In the genomic region with DNA sequence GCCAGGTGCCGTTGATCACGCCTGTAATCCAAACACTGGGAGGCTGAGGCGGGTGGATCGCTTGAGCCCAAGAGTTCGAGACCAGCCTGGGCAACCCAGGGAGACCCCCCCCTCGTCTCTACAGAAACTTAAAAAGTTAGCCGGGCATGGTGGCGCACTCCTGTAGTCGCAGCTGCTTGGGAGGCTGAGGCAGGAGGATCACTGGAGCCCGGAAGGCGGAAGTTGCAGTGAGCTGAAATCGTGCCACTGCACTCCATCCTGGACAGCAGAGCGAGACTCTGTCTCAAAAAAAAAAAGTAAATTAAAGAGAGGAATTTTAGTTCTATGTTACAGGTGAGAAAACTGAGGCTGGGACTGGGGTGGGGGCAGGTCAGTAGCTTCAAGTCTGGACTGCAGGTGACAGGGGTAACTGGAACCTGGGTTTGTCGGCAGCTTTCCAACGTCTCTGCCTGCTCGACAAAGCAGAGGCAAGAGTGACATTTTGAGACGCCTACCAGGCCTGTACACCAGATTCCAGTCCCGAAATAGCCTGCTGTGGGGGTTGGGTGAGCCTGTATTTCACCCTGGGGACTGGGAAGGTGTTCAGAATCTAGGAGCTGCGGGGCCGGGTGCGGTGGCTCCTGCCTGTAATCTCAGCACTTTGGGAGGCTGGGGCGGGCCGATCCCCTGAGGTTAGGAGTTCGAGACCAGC, we compare ENCODE assay signal across 8 cellular contexts. TPM values are rescaled to one million over a fixed set of nuclear protein-coding genes. Genes with fewer than 3 reads are reported as not detected.
DNase-seq lines count a peak whose midpoint lies in the region; ATAC-seq and TF ChIP-seq lines count a peak whose summit lies in the region.

No MANE protein-coding gene starts in this region.

- H2AFZ ChIP-seq in neuronal stem cell (ENCODE audit: low read length), result no peak overlapping the region

- H3K4me1 ChIP-seq in BLaER1 treated with 17β-estradiol and CSF1 and Interleukin-3, amounts not matched to agents 10 nM and 100 nM, result peaks cover 15 to 27% (median 21%) of the 10 kb centered on the region in 10 experiments
- H3K4me1 ChIP-seq in SJSA1 (replicated peaks), result peaks cover 14% of the 10 kb centered on the region
- peaks cover 6 to 9% of the 10 kb centered on the region in 2 donors for H3K4me1 ChIP-seq in neuronal stem cell (ENCODE audit: control insufficient read depth in 2 of 2, insufficient read depth in 1 of 2, low read depth in 1 of 2, low read length in 2 of 2)

- H3K4ac ChIP-seq in neuronal stem cell (ENCODE audit: low read length), result no peak overlapping the region

- no peak overlapping the region for H2BK15ac ChIP-seq in neuronal stem cell (ENCODE audit: low read length)

- no peaks in the 10 kb centered on the region for H3K27me3 ChIP-seq in BLaER1 treated with 17β-estradiol and CSF1 and Interleukin-3, amounts not matched to agents 10 nM and 100 nM
- H3K27me3 ChIP-seq in SJSA1 (replicated peaks), result no peaks in the 10 kb centered on the region
- H3K27me3 ChIP-seq in neuronal stem cell (ENCODE audit: control insufficient read depth in 3 of 3, insufficient read depth in 3 of 3, low read depth in 1 of 3, low read length in 3 of 3), result no peaks in the 10 kb centered on the region

- H3K9ac ChIP-seq in BLaER1 treated with 17β-estradiol and CSF1 and Interleukin-3, amounts not matched to agents 10 nM and 100 nM, result peak overlapping the region in 10 of 11 experiments; percentile 92 to 99 (median 97); a peak in 19 of 22 replicates
- no peak overlapping the region for H3K9ac ChIP-seq in neuronal stem cell (ENCODE audit: low read depth, low read length, poor library complexity)

- no peak overlapping the region for H3K18ac ChIP-seq in neuronal stem cell (ENCODE audit: low read length)

- no peak overlapping the region for H4K8ac ChIP-seq in neuronal stem cell (ENCODE audit: low read depth, low read length)

- H3K36me3 ChIP-seq in BLaER1 treated with 17β-estradiol and CSF1 and Interleukin-3, amounts not matched to agents 10 nM and 100 nM, result peaks cover 27 to 45% (median 41%) of the 10 kb centered on the region in 11 experiments
- H3K36me3 ChIP-seq in SJSA1, result peaks cover 47% of the 10 kb centered on the region
- H3K36me3 ChIP-seq in neuronal stem cell (replicated peaks in 1 of 2; ENCODE audit: control insufficient read depth in 2 of 2, insufficient read depth in 2 of 2, low read length in 2 of 2), result peaks cover 23 to 47% of the 10 kb centered on the region in 2 donors

- no peak overlapping the region; a peak in 1 of 22 replicates for H3K27ac ChIP-seq in BLaER1 treated with 17β-estradiol and CSF1 and Interleukin-3, amounts not matched to agents 10 nM and 100 nM
- no peak overlapping the region for H3K27ac ChIP-seq in SJSA1
- H3K27ac ChIP-seq in neuronal stem cell (replicated peaks; ENCODE audit: low read length), result no peak overlapping the region

- H3K4me2 ChIP-seq in BLaER1 treated with 17β-estradiol and CSF1 and Interleukin-3, amounts not matched to agents 10 nM and 100 nM, result peak overlapping the region; percentile 84 to 97 (median 92)
- peak overlapping the region; percentile 71 for H3K4me2 ChIP-seq in neuronal stem cell (ENCODE audit: insufficient read depth, low read length, poor library complexity, severe bottlenecking)

- TF ChIP-seq CTCF in fibroblast of mammary gland (conservative IDR thresholded peaks at IDR 0.05; ENCODE audit: control insufficient read depth, insufficient read depth, low read depth, low read length), result no peak

- no CpG with 5 or more reads among the region's 24 CpGs for WGBS in neuronal stem cell (ENCODE audit: extremely low coverage in 2 of 2, insufficient read length in 2 of 2, insufficient replicate concordance in 1 of 2), 2 donors

- no peak overlapping the region for H2BK120ac ChIP-seq in neuronal stem cell (ENCODE audit: low read depth, low read length)

- no peak overlapping the region for H3K23ac ChIP-seq in neuronal stem cell (ENCODE audit: low read depth, low read length, poor library complexity)

- no peak overlapping the region for H3K14ac ChIP-seq in neuronal stem cell (ENCODE audit: low read length)

- no peak overlapping the region for H2AK5ac ChIP-seq in neuronal stem cell (ENCODE audit: low read depth, low read length)

- no peak overlapping the region for H2BK12ac ChIP-seq in neuronal stem cell (ENCODE audit: low read length)

- no peaks in the 10 kb centered on the region for H3K9me3 ChIP-seq in BLaER1 treated with 17β-estradiol and CSF1 and Interleukin-3, amounts not matched to agents 10 nM and 100 nM (replicated peaks in 1 of 11)
- no peaks in the 10 kb centered on the region for H3K9me3 ChIP-seq in SJSA1 (replicated peaks)
- no peaks in the 10 kb centered on the region for H3K9me3 ChIP-seq in neuronal stem cell (replicated peaks in 1 of 2; ENCODE audit: control insufficient read depth in 2 of 2, insufficient read depth in 1 of 2, low read depth in 1 of 2, low read length in 2 of 2)

- peak overlapping the region; percentile 80 to 96 (median 90) for H3K4me3 ChIP-seq in BLaER1 treated with 17β-estradiol and CSF1 and Interleukin-3, amounts not matched to agents 10 nM and 100 nM
- H3K4me3 ChIP-seq in SJSA1 (peak overlapping the region; percentile 75), fibroblast of mammary gland (ENCODE audit: control insufficient read depth, low read depth, low read length) (peak overlapping the region; percentile 87), neuronal stem cell (ENCODE audit: low read length in 2 of 2) (peak overlapping the region in 1 of 2 donors; percentile 80)

- no peak for DNase-seq in SJSA1 (ENCODE audit: low read depth in 1 of 2, low spot score in 2 of 2)
- DNase-seq in fibroblast of mammary gland (ENCODE audit: low read depth), result no peak
- no peak for DNase-seq in neuronal stem cell (ENCODE audit: low spot score)
- no peak for DNase-seq in stimulated activated CD4-positive, alpha-beta T cell treated with anti-CD3 and anti-CD28 coated beads, Interleukin-4, amount 100 ng/mL, for 1 hour
- no peak for DNase-seq in DMS114 treated with DMSO at 0.1 percent for 48 hours (lab: John Stamatoyannopoulos, UW; ENCODE audit: unreplicated experiment)

- no peak overlapping the region for H4K91ac ChIP-seq in neuronal stem cell (ENCODE audit: low read depth, low read length, poor library complexity)

- no peak overlapping the region for H2BK5ac ChIP-seq in neuronal stem cell (ENCODE audit: low read length)

- H4K20me1 ChIP-seq in BLaER1 treated with 17β-estradiol and CSF1 and Interleukin-3, amounts not matched to agents 10 nM and 100 nM, result peaks cover 0 to 54% (median 10%) of the 10 kb centered on the region in 11 experiments; a peak in 10 of 22 replicates

- no peak for ATAC-seq in GM18868 (IDR thresholded peaks at IDR 0.05; ENCODE audit: unreplicated experiment)
- ATAC-seq in HG02678 (IDR thresholded peaks at IDR 0.05; ENCODE audit: unreplicated experiment), result no peak

- H3K79me1 ChIP-seq in neuronal stem cell (ENCODE audit: low read depth, low read length), result peaks cover 8% of the 10 kb centered on the region

RNA-seq across cellular contexts. Expression of gene SELENOW, which starts 1.2 kb away (rescaled TPM):
- 394 and 455 TPM in 2 replicates for total RNA-seq in SJSA1 (2014; rRNA removed; shearing (Covaris generic))
- polyA plus RNA-seq in neuronal stem cell (2013, experiment 1 of 2), result 198 TPM
- polyA plus RNA-seq in neuronal stem cell (2013, experiment 2 of 2), result 189 TPM

RNA-seq across cellular contexts. Expression of gene TPRX1, which starts 24.7 kb away (rescaled TPM):
- total RNA-seq in SJSA1 (2014; rRNA removed; shearing (Covaris generic)), result not detected in 2 replicates
- polyA plus RNA-seq in neuronal stem cell (2013, experiment 1 of 2), result not detected
- polyA plus RNA-seq in neuronal stem cell (2013, experiment 2 of 2), result not detected

RNA-seq across cellular contexts. Expression of gene NOP53, which starts 34.3 kb away (rescaled TPM):
- total RNA-seq in SJSA1 (2014; rRNA removed; shearing (Covaris generic)), result 48.9 and 54.0 TPM in 2 replicates
- polyA plus RNA-seq in neuronal stem cell (2013, experiment 1 of 2), result 401 TPM
- 405 TPM for polyA plus RNA-seq in neuronal stem cell (2013, experiment 2 of 2)

RNA-seq across cellular contexts. Expression of gene CRX, which starts 42.1 kb away (rescaled TPM):
- total RNA-seq in SJSA1 (2014; rRNA removed; shearing (Covaris generic)), result not detected in 2 replicates
- polyA plus RNA-seq in neuronal stem cell (2013, experiment 1 of 2), result 0.14 TPM
- 0.08 TPM for polyA plus RNA-seq in neuronal stem cell (2013, experiment 2 of 2)
